In the genomic region with DNA sequence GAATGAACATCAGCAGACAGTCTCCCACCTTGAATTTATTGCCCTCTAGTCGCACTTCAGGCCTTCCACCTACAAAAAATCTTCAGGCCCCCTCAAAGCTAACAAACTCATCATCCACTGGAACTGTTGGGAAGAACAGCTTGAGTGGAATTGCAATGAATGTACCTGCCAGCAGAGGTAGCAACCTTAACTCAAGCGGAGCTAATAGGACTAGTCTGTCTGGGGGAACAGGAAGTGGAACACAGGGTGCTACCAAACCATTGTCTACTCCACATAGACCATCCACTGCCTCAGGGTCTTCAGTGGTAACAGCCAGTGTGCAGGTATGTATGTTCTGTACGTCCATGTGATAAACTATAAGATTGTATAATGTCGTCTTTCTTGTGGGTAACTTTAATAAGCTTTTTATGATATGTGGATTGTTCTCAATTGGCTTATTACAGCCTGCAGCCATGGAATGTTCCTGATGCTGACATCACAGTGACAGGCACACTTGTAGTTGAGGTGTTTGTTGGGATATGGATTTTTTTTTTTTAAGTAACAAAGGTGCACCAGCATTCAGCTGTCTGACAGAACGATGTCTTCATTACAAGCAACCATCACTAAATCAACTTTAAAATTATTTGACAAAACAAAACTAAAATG, we compare ENCODE assay signal across 19 cellular contexts.
"Had no signal": no experiment of that assay in that cellular context is flagged by ENCODE, and none has a peak within 500 bp of the region (broad histone marks: within the 10 kb centered on the region; RNA-seq: fewer than 3 reads in every experiment).

No MANE protein-coding gene starts in this region.

- H3K4me1 Mint-ChIP-seq: activated B cell treated with CpG ODN at 0.5 μM for 24 hours; activated CD4-positive, alpha-beta T cell treated with anti-CD3 and anti-CD28 coated beads, Interleukin-2, amount 10 ng/mL, durations not matched to agents 24 days and 14 days; mesothelial cell of epicardium; neural progenitor cell; stimulated activated naive CD8-positive, alpha-beta T cell treated with anti-CD3 and anti-CD28 coated beads, Interleukin-15, amount 100 ng/mL, for 72 hours had no signal

- H3K9me3 Mint-ChIP-seq: activated B cell treated with CpG ODN at 0.5 μM for 24 hours; activated CD4-positive, alpha-beta T cell treated with anti-CD3 and anti-CD28 coated beads, Interleukin-2, amount 10 ng/mL, durations not matched to agents 24 days and 14 days; activated naive CD4-positive, alpha-beta T cell treated with anti-CD3 and anti-CD28 coated beads, Interleukin-2, amount 50 U/mL, for 72 hours; activated T-cell treated with anti-CD3 and anti-CD28 coated beads, Interleukin-2, amount 50 U/mL, for 72 hours; mesothelial cell of epicardium; neural progenitor cell; stimulated activated naive CD8-positive, alpha-beta T cell treated with anti-CD3 and anti-CD28 coated beads, Interleukin-15, amount 100 ng/mL, for 72 hours; T-helper 1 cell treated with Interleukin-12 subunit alpha and Interleukin-12 subunit beta and Interleukin-4 antibody, amounts not matched to agents 30 μg/mL and 1 μg/mL, for 36 hours had no signal

- DNase-seq: activated B cell treated with CpG ODN at 0.5 μM for 24 hours; activated CD4-positive, alpha-beta T cell treated with anti-CD3 and anti-CD28 coated beads, Interleukin-2, amount 10 ng/mL, durations not matched to agents 24 days and 14 days; activated CD8-positive, alpha-beta memory T cell treated with anti-CD3 and anti-CD28 coated beads, Interleukin-2, amount 50 U/mL, for 4 hours; activated CD8-positive, alpha-beta T cell treated with anti-CD3 and anti-CD28 coated beads, Interleukin-2, amount 10 ng/mL, durations not matched to agents 7 days and 5 days; activated gamma-delta T cell; activated T-cell treated with anti-CD3 and anti-CD28 coated beads, Interleukin-2, amount 50 U/mL, for 72 hours; caudate nucleus; foreskin melanocyte; lower lobe of right lung; psoas muscle; sigmoid colon; spleen; stimulated activated naive CD8-positive, alpha-beta T cell treated with anti-CD3 and anti-CD28 coated beads, Interleukin-15, amount 100 ng/mL, for 72 hours; upper lobe of right lung had no signal

- H3K27me3 ChIP-seq: neural progenitor cell, sigmoid colon, spleen, upper lobe of right lung had no signal

- H3K4me3 ChIP-seq: coronary artery, lower lobe of right lung, neural progenitor cell, psoas muscle, sigmoid colon, spleen, upper lobe of right lung had no signal

- H3K27ac ChIP-seq: coronary artery, lower lobe of right lung, neural progenitor cell, psoas muscle, sigmoid colon, spleen, upper lobe of right lung had no signal

- H3K27me3 Mint-ChIP-seq: activated B cell treated with CpG ODN at 0.5 μM for 24 hours; activated CD4-positive, alpha-beta T cell treated with anti-CD3 and anti-CD28 coated beads, Interleukin-2, amount 10 ng/mL, durations not matched to agents 24 days and 14 days; stimulated activated naive CD8-positive, alpha-beta T cell treated with anti-CD3 and anti-CD28 coated beads, Interleukin-15, amount 100 ng/mL, for 72 hours had no signal

- H3K4me3 Mint-ChIP-seq: activated B cell treated with CpG ODN at 0.5 μM for 24 hours; activated CD4-positive, alpha-beta T cell treated with anti-CD3 and anti-CD28 coated beads, Interleukin-2, amount 10 ng/mL, durations not matched to agents 24 days and 14 days; activated CD8-positive, alpha-beta T cell treated with anti-CD3 and anti-CD28 coated beads, Interleukin-2, amount 10 ng/mL, durations not matched to agents 7 days and 5 days; activated T-cell treated with anti-CD3 and anti-CD28 coated beads, Interleukin-2, amount 50 U/mL, for 72 hours; mesothelial cell of epicardium; neural progenitor cell; stimulated activated naive CD8-positive, alpha-beta T cell treated with anti-CD3 and anti-CD28 coated beads, Interleukin-15, amount 100 ng/mL, for 72 hours; T-helper 1 cell treated with Interleukin-12 subunit alpha and Interleukin-12 subunit beta and Interleukin-4 antibody, amounts not matched to agents 30 μg/mL and 1 μg/mL, for 36 hours had no signal

- ATAC-seq: activated CD8-positive, alpha-beta T cell treated with anti-CD3 and anti-CD28 coated beads, Interleukin-2, amount 10 ng/mL, durations not matched to agents 7 days and 5 days; activated naive CD4-positive, alpha-beta T cell treated with anti-CD3 and anti-CD28 coated beads, Interleukin-2, amount 50 U/mL, for 72 hours; activated T-cell treated with anti-CD3 and anti-CD28 coated beads, Interleukin-2, amount 50 U/mL, for 72 hours; lower lobe of right lung; psoas muscle; stimulated activated naive CD8-positive, alpha-beta T cell treated with anti-CD3 and anti-CD28 coated beads, Interleukin-15, amount 100 ng/mL, for 72 hours; upper lobe of right lung had no signal

- H3K4me1 ChIP-seq: lower lobe of right lung, neural progenitor cell, psoas muscle, sigmoid colon, spleen, upper lobe of right lung had no signal

- H3K27ac Mint-ChIP-seq: activated B cell treated with CpG ODN at 0.5 μM for 24 hours; activated CD4-positive, alpha-beta T cell treated with anti-CD3 and anti-CD28 coated beads, Interleukin-2, amount 10 ng/mL, durations not matched to agents 24 days and 14 days; activated CD8-positive, alpha-beta T cell treated with anti-CD3 and anti-CD28 coated beads, Interleukin-2, amount 10 ng/mL, durations not matched to agents 7 days and 5 days; activated T-cell treated with anti-CD3 and anti-CD28 coated beads, Interleukin-2, amount 50 U/mL, for 72 hours; mesothelial cell of epicardium; neural progenitor cell; stimulated activated naive CD8-positive, alpha-beta T cell treated with anti-CD3 and anti-CD28 coated beads, Interleukin-15, amount 100 ng/mL, for 72 hours; T-helper 1 cell treated with Interleukin-12 subunit alpha and Interleukin-12 subunit beta and Interleukin-4 antibody, amounts not matched to agents 30 μg/mL and 1 μg/mL, for 36 hours had no signal

- H3K9ac ChIP-seq: neural progenitor cell had no signal

- H3K4me2 ChIP-seq: neural progenitor cell had no signal
